Comparison of ENCODE assay signal across 9 cellular contexts in genomic region chrX:86724277-86724676, GRCh38.
"Had no signal": no experiment of that assay in that cellular context is flagged by ENCODE, and none has a peak within 500 bp of the region (broad histone marks: within the 10 kb centered on the region; RNA-seq: fewer than 3 reads in every experiment).

No MANE protein-coding gene starts in this region.

- FAIRE-seq: H54, HTR-8/SVneo had no signal

- H3K4me2 ChIP-seq: KMS-11 had no signal

- H3K27ac ChIP-seq: GM23248, KMS-11 had no signal

- H3K4me3 ChIP-seq: GM23248 had no signal

- H2AFZ ChIP-seq: GM23248 had no signal

- H3K9ac ChIP-seq: GM23248, KMS-11 had no signal

- DNase-seq: GM23248, GOT3, H9, HCEC 1CT, Karpas-422, KBM-7 had no signal
